In genomic region chr19:16911046-16911445, GRCh38 we compare ENCODE assay signal across 19 cellular contexts. TPM values are rescaled to one million over a fixed set of nuclear protein-coding genes. Genes with fewer than 3 reads are reported as not detected.
A peak's percentile ranks its signal among the peaks of the same experiment; 100 is the strongest.
DNase-seq lines count a peak whose midpoint lies in the region; ATAC-seq, FAIRE-seq and TF ChIP-seq lines count a peak whose summit lies in the region.
"Had no signal": no experiment of that assay in that cellular context is flagged by ENCODE, and none has a peak within 500 bp of the region (broad histone marks: within the 10 kb centered on the region; RNA-seq: fewer than 3 reads in every experiment).

No MANE protein-coding gene starts in this region.

- H3K9ac ChIP-seq in kidney (ENCODE audit: low read length in 2 of 2), result no peak overlapping the region

- no peaks in the 10 kb centered on the region for H3K27me3 ChIP-seq in H7 (ENCODE audit: control insufficient read depth, insufficient read depth, low read length)
- H3K27me3 ChIP-seq in upper lobe of right lung, result no peaks in the 10 kb centered on the region

- no peak for ATAC-seq in upper lobe of right lung
- ATAC-seq in HG02884 (IDR thresholded peaks at IDR 0.05; ENCODE audit: unreplicated experiment), result no peak
- no peak for ATAC-seq in GM18867 (IDR thresholded peaks at IDR 0.05; ENCODE audit: unreplicated experiment)
- ATAC-seq: CD8-positive, alpha-beta T cell; GM12878; GM23338 had no signal

- intact Hi-C loops in kidney (cut with DNase I), result no loop called here
- intact Hi-C loops in upper lobe of right lung (cut with DNase I), result no loop called here

- H3K27ac ChIP-seq in kidney (ENCODE audit: low read depth in 2 of 2, low read length in 2 of 2) (no peak overlapping the region), upper lobe of right lung (no peak overlapping the region)

- H3K4me1 ChIP-seq in kidney (ENCODE audit: control insufficient read depth in 1 of 2, insufficient read depth in 1 of 2, low read depth in 1 of 2, low read length in 2 of 2) (no peaks in the 10 kb centered on the region), upper lobe of right lung (no peaks in the 10 kb centered on the region)
- H3K4me1 ChIP-seq: Caco-2, HAP-1 had no signal

- H3K36me3 ChIP-seq in H7 (replicated peaks; ENCODE audit: control insufficient read depth, insufficient read depth, low read length) (no peaks in the 10 kb centered on the region), kidney (ENCODE audit: control insufficient read depth in 1 of 2, insufficient read depth in 2 of 2, low read length in 2 of 2) (no peaks in the 10 kb centered on the region), upper lobe of right lung (no peaks in the 10 kb centered on the region)
- H3K36me3 ChIP-seq: HAP-1 had no signal

- H3K4me3 ChIP-seq in H7 (ENCODE audit: insufficient read depth, low read depth, low read length) (no peak overlapping the region), kidney (ENCODE audit: low read length in 2 of 2) (no peak overlapping the region), upper lobe of right lung (no peak overlapping the region)
- H3K4me3 ChIP-seq: GM12878, GM23338, HAP-1 had no signal

- FAIRE-seq in kidney (lab: Jason Lieb, UNC), result no peak
- FAIRE-seq: GM12878 had no signal

- no peak for TF ChIP-seq CTCF in kidney (IDR thresholded peaks at IDR 0.05; ENCODE audit: borderline replicate concordance, extremely low read depth, insufficient read depth)
- no peak for TF ChIP-seq CTCF in upper lobe of right lung (IDR thresholded peaks at IDR 0.05)

- H3K9me3 ChIP-seq in kidney (ENCODE audit: control insufficient read depth in 1 of 2, low read length in 2 of 2) (peaks cover 4 to 15% of the 10 kb centered on the region in 2 donors), upper lobe of right lung (peaks cover 4% of the 10 kb centered on the region)

- DNase-seq in H7, result peak; percentile 6
- peak; percentile 7 for DNase-seq in kidney
- DNase-seq in upper lobe of right lung, result peak; percentile 28
- DNase-seq in islet precursor cell, result no peak
- DNase-seq: C1 segment of cervical spinal cord; Caco-2; CD4-positive, CD25-positive, alpha-beta regulatory T cell; CD8-positive, alpha-beta T cell; DMS153; EL; GDM1 had no signal

RNA-seq across cellular contexts. Expression of gene F2RL3, which starts 22.2 kb away (rescaled TPM):
- not detected in 2 replicates for total RNA-seq in H7 (2014; rRNA removed; shearing (Covaris generic))
- total RNA-seq in kidney, result 3.2 TPM
- polyA plus RNA-seq in kidney (ENCODE audit: insufficient read depth, low read depth, low replicate concordance), result 1.4 TPM
- total RNA-seq in upper lobe of right lung, result 25.3 TPM
- total RNA-seq: A172; A673; Caco-2; CD8-positive, alpha-beta T cell; GM23338 had no signal
- polyA plus RNA-seq: BJ; CD4-positive, CD25-positive, alpha-beta regulatory T cell; GM23338 had no signal
